1 cellular context compared by ENCODE assay signal in the genomic region with DNA sequence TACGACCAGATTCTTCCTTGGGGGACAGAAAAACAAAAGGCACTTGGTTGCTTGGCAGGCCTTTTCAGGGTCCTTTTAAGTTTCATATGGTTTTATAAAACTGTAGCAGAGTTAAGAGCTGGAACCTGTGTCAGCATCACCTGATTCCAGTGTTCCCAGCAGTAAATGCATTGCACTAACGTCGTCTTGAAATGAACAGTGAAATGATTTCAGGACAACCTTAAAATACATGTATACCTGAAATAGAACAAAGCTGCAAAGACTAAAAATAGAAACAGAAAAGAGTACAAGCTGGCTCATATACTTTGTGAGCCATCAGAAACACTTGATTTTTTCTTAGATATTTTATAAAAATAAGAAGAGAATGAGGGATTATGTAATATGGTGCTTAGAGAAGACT.
TF ChIP-seq lines count a peak whose summit lies in the region.

No MANE protein-coding gene starts in this region.

TF ChIP-seq in GM23338, 12 proteins besides CTCF, POLR2A, EP300 and RAD21 (continued from another document):
- TF ChIP-seq, protein P1, sequence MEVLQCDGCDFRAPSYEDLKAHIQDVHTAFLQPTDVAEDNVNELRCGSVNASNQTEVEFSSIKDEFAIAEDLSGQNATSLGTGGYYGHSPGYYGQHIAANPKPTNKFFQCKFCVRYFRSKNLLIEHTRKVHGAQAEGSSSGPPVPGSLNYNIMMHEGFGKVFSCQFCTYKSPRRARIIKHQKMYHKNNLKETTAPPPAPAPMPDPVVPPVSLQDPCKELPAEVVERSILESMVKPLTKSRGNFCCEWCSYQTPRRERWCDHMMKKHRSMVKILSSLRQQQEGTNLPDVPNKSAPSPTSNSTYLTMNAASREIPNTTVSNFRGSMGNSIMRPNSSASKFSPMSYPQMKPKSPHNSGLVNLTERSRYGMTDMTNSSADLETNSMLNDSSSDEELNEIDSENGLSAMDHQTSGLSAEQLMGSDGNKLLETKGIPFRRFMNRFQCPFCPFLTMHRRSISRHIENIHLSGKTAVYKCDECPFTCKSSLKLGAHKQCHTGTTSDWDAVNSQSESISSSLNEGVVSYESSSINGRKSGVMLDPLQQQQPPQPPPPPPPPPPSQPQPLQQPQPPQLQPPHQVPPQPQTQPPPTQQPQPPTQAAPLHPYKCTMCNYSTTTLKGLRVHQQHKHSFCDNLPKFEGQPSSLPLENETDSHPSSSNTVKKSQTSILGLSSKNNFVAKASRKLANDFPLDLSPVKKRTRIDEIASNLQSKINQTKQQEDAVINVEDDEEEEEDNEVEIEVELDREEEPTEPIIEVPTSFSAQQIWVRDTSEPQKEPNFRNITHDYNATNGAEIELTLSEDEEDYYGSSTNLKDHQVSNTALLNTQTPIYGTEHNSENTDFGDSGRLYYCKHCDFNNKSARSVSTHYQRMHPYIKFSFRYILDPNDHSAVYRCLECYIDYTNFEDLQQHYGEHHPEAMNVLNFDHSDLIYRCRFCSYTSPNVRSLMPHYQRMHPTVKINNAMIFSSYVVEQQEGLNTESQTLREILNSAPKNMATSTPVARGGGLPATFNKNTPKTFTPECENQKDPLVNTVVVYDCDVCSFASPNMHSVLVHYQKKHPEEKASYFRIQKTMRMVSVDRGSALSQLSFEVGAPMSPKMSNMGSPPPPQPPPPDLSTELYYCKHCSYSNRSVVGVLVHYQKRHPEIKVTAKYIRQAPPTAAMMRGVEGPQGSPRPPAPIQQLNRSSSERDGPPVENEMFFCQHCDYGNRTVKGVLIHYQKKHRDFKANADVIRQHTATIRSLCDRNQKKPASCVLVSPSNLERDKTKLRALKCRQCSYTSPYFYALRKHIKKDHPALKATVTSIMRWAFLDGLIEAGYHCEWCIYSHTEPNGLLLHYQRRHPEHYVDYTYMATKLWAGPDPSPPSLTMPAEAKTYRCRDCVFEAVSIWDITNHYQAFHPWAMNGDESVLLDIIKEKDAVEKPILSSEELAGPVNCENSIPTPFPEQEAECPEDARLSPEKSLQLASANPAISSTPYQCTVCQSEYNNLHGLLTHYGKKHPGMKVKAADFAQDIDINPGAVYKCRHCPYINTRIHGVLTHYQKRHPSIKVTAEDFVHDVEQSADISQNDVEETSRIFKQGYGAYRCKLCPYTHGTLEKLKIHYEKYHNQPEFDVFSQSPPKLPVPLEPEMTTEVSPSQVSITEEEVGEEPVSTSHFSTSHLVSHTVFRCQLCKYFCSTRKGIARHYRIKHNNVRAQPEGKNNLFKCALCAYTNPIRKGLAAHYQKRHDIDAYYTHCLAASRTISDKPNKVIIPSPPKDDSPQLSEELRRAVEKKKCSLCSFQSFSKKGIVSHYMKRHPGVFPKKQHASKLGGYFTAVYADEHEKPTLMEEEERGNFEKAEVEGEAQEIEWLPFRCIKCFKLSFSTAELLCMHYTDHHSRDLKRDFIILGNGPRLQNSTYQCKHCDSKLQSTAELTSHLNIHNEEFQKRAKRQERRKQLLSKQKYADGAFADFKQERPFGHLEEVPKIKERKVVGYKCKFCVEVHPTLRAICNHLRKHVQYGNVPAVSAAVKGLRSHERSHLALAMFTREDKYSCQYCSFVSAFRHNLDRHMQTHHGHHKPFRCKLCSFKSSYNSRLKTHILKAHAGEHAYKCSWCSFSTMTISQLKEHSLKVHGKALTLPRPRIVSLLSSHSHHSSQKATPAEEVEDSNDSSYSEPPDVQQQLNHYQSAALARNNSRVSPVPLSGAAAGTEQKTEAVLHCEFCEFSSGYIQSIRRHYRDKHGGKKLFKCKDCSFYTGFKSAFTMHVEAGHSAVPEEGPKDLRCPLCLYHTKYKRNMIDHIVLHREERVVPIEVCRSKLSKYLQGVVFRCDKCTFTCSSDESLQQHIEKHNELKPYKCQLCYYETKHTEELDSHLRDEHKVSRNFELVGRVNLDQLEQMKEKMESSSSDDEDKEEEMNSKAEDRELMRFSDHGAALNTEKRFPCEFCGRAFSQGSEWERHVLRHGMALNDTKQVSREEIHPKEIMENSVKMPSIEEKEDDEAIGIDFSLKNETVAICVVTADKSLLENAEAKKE (CRISPR knock-in tag; IDR thresholded peaks at IDR 0.05) = no peak
TF ChIP-seq in GM23338: peak in this region for 0.
